18 cellular contexts compared by ENCODE assay signal in genomic region chr10:17126327-17126726, GRCh38. TPM values are rescaled to one million over a fixed set of nuclear protein-coding genes. Genes with fewer than 3 reads are reported as not detected.
DNase-seq lines count a peak whose midpoint lies in the region; ATAC-seq, FAIRE-seq and TF ChIP-seq lines count a peak whose summit lies in the region.
"Had no signal": no experiment of that assay in that cellular context is flagged by ENCODE, and none has a peak within 500 bp of the region (broad histone marks: within the 10 kb centered on the region; RNA-seq: fewer than 3 reads in every experiment).

No MANE protein-coding gene starts in this region.

- peaks cover 2 to 17% of the 10 kb centered on the region in 2 donors for H3K36me3 ChIP-seq in kidney (ENCODE audit: control insufficient read depth in 1 of 2, insufficient read depth in 2 of 2, low read length in 2 of 2)
- H3K36me3 ChIP-seq: BLaER1 had no signal

- peak; percentile 59 for DNase-seq in activated CD8-positive, alpha-beta memory T cell treated with anti-CD3 and anti-CD28 coated beads, Interleukin-2, amount 10 ng/mL, durations not matched to agents 7 days and 5 days
- DNase-seq in activated CD8-positive, alpha-beta memory T cell treated with anti-CD3 and anti-CD28 coated beads, Interleukin-2, amount 50 U/mL, for 4 hours: no peak
- DNase-seq in central memory CD8-positive, alpha-beta T cell (ENCODE audit: low spot score in 2 of 2): no peak
- DNase-seq in kidney (no peak), head of caudate nucleus (no peak), HuH-7 (ENCODE audit: low spot score) (no peak), posterior vena cava (ENCODE audit: low spot score) (no peak)
- DNase-seq: 8988T; CD4-positive, alpha-beta memory T cell; DMS153; DMS79; GDM1; H9 had no signal

- no peaks in the 10 kb centered on the region for H3K27me3 Mint-ChIP-seq in activated CD8-positive, alpha-beta memory T cell treated with anti-CD3 and anti-CD28 coated beads, Interleukin-2, amount 10 ng/mL, durations not matched to agents 7 days and 5 days
- H3K27me3 Mint-ChIP-seq in central memory CD8-positive, alpha-beta T cell: no peaks in the 10 kb centered on the region
- H3K27me3 Mint-ChIP-seq: CD4-positive, alpha-beta memory T cell had no signal

- H3K36me3 Mint-ChIP-seq in activated CD8-positive, alpha-beta memory T cell treated with anti-CD3 and anti-CD28 coated beads, Interleukin-2, amount 10 ng/mL, durations not matched to agents 7 days and 5 days: peaks cover 4% of the 10 kb centered on the region
- peaks cover 13% of the 10 kb centered on the region for H3K36me3 Mint-ChIP-seq in central memory CD8-positive, alpha-beta T cell (ENCODE audit: insufficient read depth)
- H3K36me3 Mint-ChIP-seq: CD14-positive monocyte had no signal

- H3K9me3 Mint-ChIP-seq in activated CD8-positive, alpha-beta memory T cell treated with anti-CD3 and anti-CD28 coated beads, Interleukin-2, amount 10 ng/mL, durations not matched to agents 7 days and 5 days (ENCODE audit: low read depth): no peaks in the 10 kb centered on the region
- H3K9me3 Mint-ChIP-seq in central memory CD8-positive, alpha-beta T cell: no peaks in the 10 kb centered on the region
- H3K9me3 Mint-ChIP-seq: CD14-positive monocyte; CD4-positive, alpha-beta memory T cell; GM23338; H9 had no signal

- intact Hi-C loops in kidney (cut with DNase I) (no loop called here), head of caudate nucleus (cut with DNase I) (no loop called here), posterior vena cava (cut with DNase I) (no loop called here)

- no peaks in the 10 kb centered on the region for H3K9me3 ChIP-seq in kidney (ENCODE audit: control insufficient read depth in 1 of 2, low read length in 2 of 2)
- H3K9me3 ChIP-seq: BLaER1 had no signal

- no peak for FAIRE-seq in kidney (lab: Jason Lieb, UNC)
- FAIRE-seq: GM12892, HepG2 had no signal

- no peaks in the 10 kb centered on the region for H3K4me1 ChIP-seq in kidney (ENCODE audit: control insufficient read depth in 1 of 2, insufficient read depth in 1 of 2, low read depth in 1 of 2, low read length in 2 of 2)
- H3K4me1 ChIP-seq: BLaER1 had no signal

- no peak overlapping the region for H3K4me3 Mint-ChIP-seq in activated CD8-positive, alpha-beta memory T cell treated with anti-CD3 and anti-CD28 coated beads, Interleukin-2, amount 10 ng/mL, durations not matched to agents 7 days and 5 days
- H3K4me3 Mint-ChIP-seq in central memory CD8-positive, alpha-beta T cell: no peak overlapping the region
- H3K4me3 Mint-ChIP-seq: CD14-positive monocyte; CD4-positive, alpha-beta memory T cell; GM23338; H9 had no signal

- H3K4me3 ChIP-seq in kidney (ENCODE audit: low read length in 2 of 2): peak overlapping the region; percentile 31 to 77
- H3K4me3 ChIP-seq: BLaER1, GM23338 had no signal

- H3K27ac ChIP-seq in kidney (ENCODE audit: low read depth in 2 of 2, low read length in 2 of 2): peak overlapping the region; percentile 8 to 66
- H3K27ac ChIP-seq: BLaER1 had no signal

- H3K9ac ChIP-seq in kidney (ENCODE audit: low read length in 2 of 2): peak overlapping the region in 1 of 2 donors; percentile 80
- H3K9ac ChIP-seq: BLaER1 had no signal

- no peak for TF ChIP-seq CTCF in kidney (IDR thresholded peaks at IDR 0.05; ENCODE audit: borderline replicate concordance, extremely low read depth, insufficient read depth)

- peaks cover 21% of the 10 kb centered on the region for H3K4me1 Mint-ChIP-seq in activated CD8-positive, alpha-beta memory T cell treated with anti-CD3 and anti-CD28 coated beads, Interleukin-2, amount 10 ng/mL, durations not matched to agents 7 days and 5 days
- no peaks in the 10 kb centered on the region for H3K4me1 Mint-ChIP-seq in central memory CD8-positive, alpha-beta T cell

- no peak overlapping the region for H3K27ac Mint-ChIP-seq in activated CD8-positive, alpha-beta memory T cell treated with anti-CD3 and anti-CD28 coated beads, Interleukin-2, amount 10 ng/mL, durations not matched to agents 7 days and 5 days
- H3K27ac Mint-ChIP-seq in central memory CD8-positive, alpha-beta T cell (ENCODE audit: low read depth): peak overlapping the region; percentile 16
- H3K27ac Mint-ChIP-seq: CD4-positive, alpha-beta memory T cell; GM23338; H9 had no signal

- CTCF ChIA-PET in activated CD8-positive, alpha-beta memory T cell treated with anti-CD3 and anti-CD28 coated beads, Interleukin-2, amount 10 ng/mL, durations not matched to agents 7 days and 5 days (lab: Charles Lee): no interaction called here

- peak; percentile 53 for ATAC-seq in activated CD8-positive, alpha-beta memory T cell treated with anti-CD3 and anti-CD28 coated beads, Interleukin-2, amount 10 ng/mL, durations not matched to agents 7 days and 5 days
- no peak for ATAC-seq in central memory CD8-positive, alpha-beta T cell (replicated peaks; ENCODE audit: extremely low read depth, poor library complexity, severe bottlenecking)
- ATAC-seq: GM23338, HepG2 had no signal

RNA-seq across cellular contexts. Expression of gene CUBN, which starts 3.3 kb away (rescaled TPM):
- total RNA-seq in activated CD8-positive, alpha-beta memory T cell treated with anti-CD3 and anti-CD28 coated beads, Interleukin-2, amount 10 ng/mL, durations not matched to agents 7 days and 5 days: 1 to 10 TPM in 1 of 2 experiments, under 1 TPM in 1; 0.56 to 1.1 TPM
- total RNA-seq in kidney (14.8 TPM), posterior vena cava (1 to 10 TPM; 1.1 to 2.3 TPM)
- 31.6 TPM for polyA plus RNA-seq in kidney (ENCODE audit: insufficient read depth, low read depth, low replicate concordance)
- polyA plus RNA-seq: CD14-positive monocyte had no signal
